ENCODE assay signal across 23 cellular contexts in genomic region chr11:92393218-92393617, GRCh38.
DNase-seq lines count a peak whose midpoint lies in the region; ATAC-seq, FAIRE-seq and TF ChIP-seq lines count a peak whose summit lies in the region.
"Had no signal": no experiment of that assay in that cellular context is flagged by ENCODE, and none has a peak within 500 bp of the region (broad histone marks: within the 10 kb centered on the region; RNA-seq: fewer than 3 reads in every experiment).

No MANE protein-coding gene starts in this region.

- H3K27me3 ChIP-seq in CD8-positive, alpha-beta memory T cell (ENCODE audit: insufficient read depth, low read length, poor library complexity, severe bottlenecking) = no peaks in the 10 kb centered on the region
- H3K27me3 ChIP-seq: BLaER1 treated with 17β-estradiol and CSF1 and Interleukin-3, amounts not matched to agents 10 nM and 100 nM; SJCRH30 had no signal

- TF ChIP-seq CTCF in nephron progenitor cell (IDR thresholded peaks at IDR 0.05) = no peak

- H3K9me3 ChIP-seq in CD8-positive, alpha-beta memory T cell (ENCODE audit: low read length) = no peaks in the 10 kb centered on the region
- H3K9me3 ChIP-seq: BLaER1 treated with 17β-estradiol and CSF1 and Interleukin-3, amounts not matched to agents 10 nM and 100 nM; SJCRH30 had no signal

- no peaks in the 10 kb centered on the region for H3K36me3 ChIP-seq in CD8-positive, alpha-beta memory T cell (ENCODE audit: insufficient read depth, low read length)
- H3K36me3 ChIP-seq: BLaER1 treated with 17β-estradiol and CSF1 and Interleukin-3, amounts not matched to agents 10 nM and 100 nM; SJCRH30 had no signal

- H3K4me1 Mint-ChIP-seq in nephron progenitor cell = peaks cover 37% of the 10 kb centered on the region
- H3K4me1 Mint-ChIP-seq in activated T-helper 17 cell treated with anti-CD3 and anti-CD28 coated beads, Interleukin-2, amount 50 U/mL, for 72 hours = no peaks in the 10 kb centered on the region
- no peaks in the 10 kb centered on the region for H3K4me1 Mint-ChIP-seq in natural killer cell treated with Interleukin-12 subunit alpha and Interleukin-12 subunit beta and Interleukin-15 and Interleukin-18, amount 100 ng/mL, for 72 hours (ENCODE audit: low read depth in 2 of 2)
- no peaks in the 10 kb centered on the region for H3K4me1 Mint-ChIP-seq in CD8-positive, alpha-beta memory T cell
- H3K4me1 Mint-ChIP-seq: IgD-negative memory B cell had no signal

- ATAC-seq in activated T-helper 17 cell treated with anti-CD3 and anti-CD28 coated beads, Interleukin-2, amount 50 U/mL, for 72 hours (replicated peaks) = no peak
- ATAC-seq in natural killer cell treated with Interleukin-12 subunit alpha and Interleukin-12 subunit beta and Interleukin-15 and Interleukin-18, amount 100 ng/mL, for 72 hours = no peak

- no peak for TF ChIP-seq POLR2A in GM12892 (IDR thresholded peaks at IDR 0.05; ENCODE audit: low read depth, low read length)

- H3K27me3 Mint-ChIP-seq in nephron progenitor cell (ENCODE audit: low read depth, poor library complexity) = no peaks in the 10 kb centered on the region
- no peaks in the 10 kb centered on the region for H3K27me3 Mint-ChIP-seq in activated T-helper 17 cell treated with anti-CD3 and anti-CD28 coated beads, Interleukin-2, amount 50 U/mL, for 72 hours
- no peaks in the 10 kb centered on the region for H3K27me3 Mint-ChIP-seq in natural killer cell treated with Interleukin-12 subunit alpha and Interleukin-12 subunit beta and Interleukin-15 and Interleukin-18, amount 100 ng/mL, for 72 hours
- peaks cover 0 to 2% of the 10 kb centered on the region in 2 donors for H3K27me3 Mint-ChIP-seq in CD8-positive, alpha-beta memory T cell

- no peak overlapping the region for H3K27ac ChIP-seq in CD8-positive, alpha-beta memory T cell (ENCODE audit: low read depth, low read length)
- H3K27ac ChIP-seq: BLaER1 treated with 17β-estradiol and CSF1 and Interleukin-3, amounts not matched to agents 10 nM and 100 nM; HL-60; PC-9; SJCRH30 had no signal

- DNase-seq in Ammon's horn (ENCODE audit: low spot score) (peak; percentile 61), GM12892 (ENCODE audit: insufficient read length) (no peak), NCI-H69 (lab: John Stamatoyannopoulos, UW) (peak; percentile 88), nephron progenitor cell (no peak)
- no peak for DNase-seq in natural killer cell treated with Interleukin-12 subunit alpha and Interleukin-12 subunit beta and Interleukin-15 and Interleukin-18, amount 100 ng/mL, for 72 hours (ENCODE audit: low spot score)
- DNase-seq in stimulated activated naive CD4-positive, alpha-beta T cell treated with Interleukin-2 at 50 U/mL for 16 hours (lab: John Stamatoyannopoulos, UW) = no peak
- DNase-seq in CD8-positive, alpha-beta memory T cell = no peak
- DNase-seq: DMS153, EL, H7, Kasumi-1, NCI-H1417, NCI-H2029, NCI-H510A treated with DMSO at 0.1 percent for 48 hours, PC-9, SJCRH30, SW 1271 had no signal

- POLR2A ChIA-PET in CD8-positive, alpha-beta memory T cell (lab: Charles Lee) = no interaction called here

- H3K4me1 ChIP-seq in CD8-positive, alpha-beta memory T cell (ENCODE audit: insufficient read depth, low read length) = no peaks in the 10 kb centered on the region
- H3K4me1 ChIP-seq: BLaER1 treated with 17β-estradiol and CSF1 and Interleukin-3, amounts not matched to agents 10 nM and 100 nM; SJCRH30 had no signal

- CTCF ChIA-PET in CD8-positive, alpha-beta memory T cell (lab: Charles Lee) = no interaction called here

- H3K4me3 ChIP-seq in CD8-positive, alpha-beta memory T cell (ENCODE audit: low read length) = no peak overlapping the region
- H3K4me3 ChIP-seq: BLaER1 treated with 17β-estradiol and CSF1 and Interleukin-3, amounts not matched to agents 10 nM and 100 nM; PC-9; SJCRH30 had no signal

- H3K9me3 Mint-ChIP-seq in nephron progenitor cell = no peaks in the 10 kb centered on the region
- no peaks in the 10 kb centered on the region for H3K9me3 Mint-ChIP-seq in activated T-helper 17 cell treated with anti-CD3 and anti-CD28 coated beads, Interleukin-2, amount 50 U/mL, for 72 hours
- peaks cover 11% of the 10 kb centered on the region for H3K9me3 Mint-ChIP-seq in natural killer cell treated with Interleukin-12 subunit alpha and Interleukin-12 subunit beta and Interleukin-15 and Interleukin-18, amount 100 ng/mL, for 72 hours
- peaks cover 3 to 10% (median 7%) of the 10 kb centered on the region in 5 donors for H3K9me3 Mint-ChIP-seq in CD8-positive, alpha-beta memory T cell

- FAIRE-seq in GM12892 (lab: Jason Lieb, UNC) = peak; percentile 30
- FAIRE-seq: A204.1, HTR-8/SVneo had no signal

- H3K36me3 Mint-ChIP-seq in nephron progenitor cell (ENCODE audit: low read depth) = peaks cover 10% of the 10 kb centered on the region
- no peaks in the 10 kb centered on the region for H3K36me3 Mint-ChIP-seq in activated T-helper 17 cell treated with anti-CD3 and anti-CD28 coated beads, Interleukin-2, amount 50 U/mL, for 72 hours (ENCODE audit: low read depth)
- peaks cover 6% of the 10 kb centered on the region for H3K36me3 Mint-ChIP-seq in natural killer cell treated with Interleukin-12 subunit alpha and Interleukin-12 subunit beta and Interleukin-15 and Interleukin-18, amount 100 ng/mL, for 72 hours
- H3K36me3 Mint-ChIP-seq in CD8-positive, alpha-beta memory T cell = peaks cover 0 to 1% (median 0%) of the 10 kb centered on the region in 3 donors

- peak overlapping the region; percentile 64 for H3K27ac Mint-ChIP-seq in nephron progenitor cell
- no peak overlapping the region for H3K27ac Mint-ChIP-seq in activated T-helper 17 cell treated with anti-CD3 and anti-CD28 coated beads, Interleukin-2, amount 50 U/mL, for 72 hours
- no peak overlapping the region for H3K27ac Mint-ChIP-seq in natural killer cell treated with Interleukin-12 subunit alpha and Interleukin-12 subunit beta and Interleukin-15 and Interleukin-18, amount 100 ng/mL, for 72 hours
- no peak overlapping the region for H3K27ac Mint-ChIP-seq in CD8-positive, alpha-beta memory T cell

- no peak overlapping the region for H3K4me3 Mint-ChIP-seq in nephron progenitor cell
- no peak overlapping the region for H3K4me3 Mint-ChIP-seq in activated T-helper 17 cell treated with anti-CD3 and anti-CD28 coated beads, Interleukin-2, amount 50 U/mL, for 72 hours
- no peak overlapping the region for H3K4me3 Mint-ChIP-seq in natural killer cell treated with Interleukin-12 subunit alpha and Interleukin-12 subunit beta and Interleukin-15 and Interleukin-18, amount 100 ng/mL, for 72 hours
- no peak overlapping the region for H3K4me3 Mint-ChIP-seq in CD8-positive, alpha-beta memory T cell
- H3K4me3 Mint-ChIP-seq: IgD-negative memory B cell had no signal

Comparison
In these comparisons a context has a peak if more than half of its experiments do, and no peak if none do; other contexts are left out.
1. DNase-seq: peak in Ammon's horn (single experiment) and NCI-H69 (single experiment); none in GM12892 (single experiment), nephron progenitor cell (single experiment), natural killer cell treated with Interleukin-12 subunit alpha and Interleukin-12 subunit beta and Interleukin-15 and Interleukin-18, amount 100 ng/mL, for 72 hours (single experiment), stimulated activated naive CD4-positive, alpha-beta T cell treated with Interleukin-2 at 50 U/mL for 16 hours (single experiment) and CD8-positive, alpha-beta memory T cell (0 of 5).